In the genomic region with DNA sequence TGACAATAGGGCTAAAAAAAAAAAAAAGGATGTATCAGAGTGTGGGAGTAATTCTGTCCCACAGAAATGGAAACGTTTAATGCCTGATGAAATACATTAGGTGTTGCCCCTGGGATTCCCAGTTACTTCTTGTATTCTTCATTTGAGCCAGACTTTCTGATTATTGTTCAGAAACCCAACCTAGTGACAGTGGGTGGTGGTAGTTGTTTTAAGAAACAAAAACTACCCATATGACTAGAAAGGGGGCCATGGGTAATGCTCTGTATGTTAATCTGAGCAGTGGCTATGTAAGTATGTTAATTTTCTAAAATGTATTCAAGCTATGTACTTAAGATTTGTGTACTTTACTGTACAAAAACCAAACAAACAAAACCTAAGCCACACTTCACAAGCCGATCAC, we compare ENCODE assay signal across 19 cellular contexts.
A peak's percentile ranks its signal among the peaks of the same experiment; 100 is the strongest.
DNase-seq lines count a peak whose midpoint lies in the region; ATAC-seq and TF ChIP-seq lines count a peak whose summit lies in the region.
"Had no signal": no experiment of that assay in that cellular context is flagged by ENCODE, and none has a peak within 500 bp of the region (broad histone marks: within the 10 kb centered on the region; RNA-seq: fewer than 3 reads in every experiment).

No MANE protein-coding gene starts in this region.

- no peak overlapping the region for H3K4me3 Mint-ChIP-seq in activated CD4-positive, alpha-beta T cell treated with anti-CD3 and anti-CD28 coated beads for 36 hours
- no peak overlapping the region for H3K4me3 Mint-ChIP-seq in stimulated activated naive B cell treated with anti-CD40 and anti-IgM and Interleukin-4, amounts not matched to agents 10 μg/mL and 1 μg/mL and 100 μg/mL, for 72 hours
- H3K4me3 Mint-ChIP-seq in activated naive CD4-positive, alpha-beta T cell treated with anti-CD3 and anti-CD28 coated beads for 36 hours, result no peak overlapping the region
- no peak overlapping the region for H3K4me3 Mint-ChIP-seq in endothelial cell (ENCODE audit: unreplicated experiment)
- H3K4me3 Mint-ChIP-seq: CD4-positive, alpha-beta memory T cell; H9 had no signal

- H3K27ac ChIP-seq in OCI-LY3 (ENCODE audit: low read length), result no peak overlapping the region

- no peak overlapping the region; the same call in 1 of the 2 replicates for H3K9ac ChIP-seq in OCI-LY3 (ENCODE audit: low read length)
- H3K9ac ChIP-seq: parathyroid adenoma had no signal

- no peaks in the 10 kb centered on the region for H3K9me3 ChIP-seq in OCI-LY3 (ENCODE audit: insufficient read depth, low read length)

- H3K36me3 ChIP-seq in OCI-LY3 (replicated peaks; ENCODE audit: low read depth, low read length), result no peaks in the 10 kb centered on the region

- H3K4me3 ChIP-seq in OCI-LY3 (ENCODE audit: low read length), result peak overlapping the region; percentile 28; the same call in 1 of the 2 replicates
- H3K4me3 ChIP-seq: skin epidermis had no signal

- TF ChIP-seq CTCF in OCI-LY3 (IDR thresholded peaks at IDR 0.05; ENCODE audit: low read depth, low read length), result no peak
- TF ChIP-seq CTCF in endothelial cell (IDR thresholded peaks at IDR 0.05; ENCODE audit: unreplicated experiment), result no peak

- H3K4me2 ChIP-seq in OCI-LY3 (ENCODE audit: low read length), result peak overlapping the region; percentile 66

- peaks cover 17% of the 10 kb centered on the region for H3K27me3 Mint-ChIP-seq in activated CD4-positive, alpha-beta T cell treated with anti-CD3 and anti-CD28 coated beads for 36 hours
- H3K27me3 Mint-ChIP-seq in stimulated activated naive B cell treated with anti-CD40 and anti-IgM and Interleukin-4, amounts not matched to agents 10 μg/mL and 1 μg/mL and 100 μg/mL, for 72 hours, result peaks cover 3 to 15% of the 10 kb centered on the region in 2 donors
- peaks cover 5% of the 10 kb centered on the region for H3K27me3 Mint-ChIP-seq in activated naive CD4-positive, alpha-beta T cell treated with anti-CD3 and anti-CD28 coated beads for 36 hours (ENCODE audit: low read depth)
- H3K27me3 Mint-ChIP-seq in endothelial cell (ENCODE audit: unreplicated experiment), result peaks cover 6% of the 10 kb centered on the region
- H3K27me3 Mint-ChIP-seq: CD4-positive, alpha-beta memory T cell had no signal

- no peaks in the 10 kb centered on the region for H4K20me1 ChIP-seq in OCI-LY3 (ENCODE audit: insufficient read depth, low read length)

- H3K79me2 ChIP-seq in OCI-LY3 (ENCODE audit: low read length), result no peaks in the 10 kb centered on the region
- H3K79me2 ChIP-seq: parathyroid adenoma had no signal

- DNase-seq in activated CD4-positive, alpha-beta T cell treated with anti-CD3 and anti-CD28 coated beads for 36 hours, result no peak
- no peak for DNase-seq in activated CD4-positive, alpha-beta T cell treated with anti-CD3 and anti-CD28 coated beads, Interleukin-2, amount 50 U/mL, for 1 hour
- DNase-seq in stimulated activated naive B cell treated with anti-CD40 and anti-IgM and Interleukin-4, amounts not matched to agents 10 μg/mL and 1 μg/mL and 100 μg/mL, for 72 hours, result no peak
- DNase-seq in activated naive CD4-positive, alpha-beta T cell treated with anti-CD3 and anti-CD28 coated beads for 36 hours, result no peak
- DNase-seq in endothelial cell (ENCODE audit: low spot score), result no peak
- no peak for DNase-seq in central memory CD4-positive, alpha-beta T cell
- DNase-seq: ACHN; activated CD4-positive, alpha-beta T cell treated with anti-CD3 and anti-CD28 coated beads, Interleukin-2, amount 50 U/mL, for 4 hours; amygdala; CD4-positive, alpha-beta memory T cell; foreskin keratinocyte; GDM1; H9; NCI-H187 treated with DMSO at 0.1 percent for 48 hours had no signal

- intact Hi-C loops in activated CD4-positive, alpha-beta T cell treated with anti-CD3 and anti-CD28 coated beads for 36 hours (cut with DNase I, micrococcal nuclease), result loop anchor here (2.0 to 5.0 kb wide), 3 partner anchors 59 to 595 kb away; no protein-coding TSS in a partner anchor
- intact Hi-C loops in activated naive CD4-positive, alpha-beta T cell treated with anti-CD3 and anti-CD28 coated beads for 36 hours (cut with micrococcal nuclease), result no loop called here

- peaks cover 64% of the 10 kb centered on the region for H3K27me3 ChIP-seq in OCI-LY3 (ENCODE audit: low read depth, low read length)
- H3K27me3 ChIP-seq: foreskin keratinocyte had no signal

- H3K27ac Mint-ChIP-seq in activated CD4-positive, alpha-beta T cell treated with anti-CD3 and anti-CD28 coated beads for 36 hours, result no peak overlapping the region
- H3K27ac Mint-ChIP-seq in stimulated activated naive B cell treated with anti-CD40 and anti-IgM and Interleukin-4, amounts not matched to agents 10 μg/mL and 1 μg/mL and 100 μg/mL, for 72 hours, result no peak overlapping the region
- H3K27ac Mint-ChIP-seq in activated naive CD4-positive, alpha-beta T cell treated with anti-CD3 and anti-CD28 coated beads for 36 hours, result no peak overlapping the region
- no peak overlapping the region for H3K27ac Mint-ChIP-seq in endothelial cell (ENCODE audit: unreplicated experiment)
- H3K27ac Mint-ChIP-seq: CD4-positive, alpha-beta memory T cell had no signal

- CTCF ChIA-PET in activated CD4-positive, alpha-beta T cell treated with anti-CD3 and anti-CD28 coated beads for 36 hours (lab: Charles Lee), result no interaction called here
- CTCF ChIA-PET in activated naive CD4-positive, alpha-beta T cell treated with anti-CD3 and anti-CD28 coated beads for 36 hours (lab: Charles Lee), result no interaction called here

- H3K9me3 Mint-ChIP-seq in activated CD4-positive, alpha-beta T cell treated with anti-CD3 and anti-CD28 coated beads for 36 hours (ENCODE audit: low read depth), result no peaks in the 10 kb centered on the region
- no peaks in the 10 kb centered on the region for H3K9me3 Mint-ChIP-seq in stimulated activated naive B cell treated with anti-CD40 and anti-IgM and Interleukin-4, amounts not matched to agents 10 μg/mL and 1 μg/mL and 100 μg/mL, for 72 hours
- H3K9me3 Mint-ChIP-seq in activated naive CD4-positive, alpha-beta T cell treated with anti-CD3 and anti-CD28 coated beads for 36 hours, result no peaks in the 10 kb centered on the region
- no peaks in the 10 kb centered on the region for H3K9me3 Mint-ChIP-seq in endothelial cell (ENCODE audit: unreplicated experiment)
- H3K9me3 Mint-ChIP-seq: H9 had no signal

- peak; percentile 79 for ATAC-seq in activated CD4-positive, alpha-beta T cell treated with anti-CD3 and anti-CD28 coated beads for 36 hours
- ATAC-seq in HG02623 (IDR thresholded peaks at IDR 0.05; ENCODE audit: unreplicated experiment), result peak; percentile 72
- ATAC-seq in stimulated activated naive B cell treated with anti-CD40 and anti-IgM and Interleukin-4, amounts not matched to agents 10 μg/mL and 1 μg/mL and 100 μg/mL, for 72 hours (replicated peaks), result peak; percentile 86 to 94
- ATAC-seq: foreskin keratinocyte, Panc1 had no signal

- peaks cover 47% of the 10 kb centered on the region for H3K4me1 ChIP-seq in OCI-LY3 (ENCODE audit: low read length)

- H3K36me3 Mint-ChIP-seq in activated CD4-positive, alpha-beta T cell treated with anti-CD3 and anti-CD28 coated beads for 36 hours (ENCODE audit: low read depth), result no peaks in the 10 kb centered on the region
- peaks cover 0 to 3% of the 10 kb centered on the region in 2 donors for H3K36me3 Mint-ChIP-seq in stimulated activated naive B cell treated with anti-CD40 and anti-IgM and Interleukin-4, amounts not matched to agents 10 μg/mL and 1 μg/mL and 100 μg/mL, for 72 hours
- no peaks in the 10 kb centered on the region for H3K36me3 Mint-ChIP-seq in activated naive CD4-positive, alpha-beta T cell treated with anti-CD3 and anti-CD28 coated beads for 36 hours (ENCODE audit: low read depth)
- H3K36me3 Mint-ChIP-seq in endothelial cell (ENCODE audit: low read depth, unreplicated experiment), result no peaks in the 10 kb centered on the region
- H3K36me3 Mint-ChIP-seq: CD4-positive, alpha-beta memory T cell had no signal

- POLR2A ChIA-PET in activated CD4-positive, alpha-beta T cell treated with anti-CD3 and anti-CD28 coated beads for 36 hours (lab: Charles Lee), result no interaction called here

- H3K4me1 Mint-ChIP-seq in activated CD4-positive, alpha-beta T cell treated with anti-CD3 and anti-CD28 coated beads for 36 hours, result peaks cover 8% of the 10 kb centered on the region
- H3K4me1 Mint-ChIP-seq in stimulated activated naive B cell treated with anti-CD40 and anti-IgM and Interleukin-4, amounts not matched to agents 10 μg/mL and 1 μg/mL and 100 μg/mL, for 72 hours, result peaks cover 0 to 3% of the 10 kb centered on the region in 2 donors
- H3K4me1 Mint-ChIP-seq in activated naive CD4-positive, alpha-beta T cell treated with anti-CD3 and anti-CD28 coated beads for 36 hours (ENCODE audit: low read depth), result no peaks in the 10 kb centered on the region
- peaks cover 32% of the 10 kb centered on the region for H3K4me1 Mint-ChIP-seq in endothelial cell (ENCODE audit: unreplicated experiment)
- H3K4me1 Mint-ChIP-seq: CD4-positive, alpha-beta memory T cell had no signal

- no peak overlapping the region for H2AFZ ChIP-seq in OCI-LY3 (ENCODE audit: low read depth, low read length)
- H2AFZ ChIP-seq: parathyroid adenoma had no signal
